1 cellular context compared by ENCODE assay signal in the genomic region with DNA sequence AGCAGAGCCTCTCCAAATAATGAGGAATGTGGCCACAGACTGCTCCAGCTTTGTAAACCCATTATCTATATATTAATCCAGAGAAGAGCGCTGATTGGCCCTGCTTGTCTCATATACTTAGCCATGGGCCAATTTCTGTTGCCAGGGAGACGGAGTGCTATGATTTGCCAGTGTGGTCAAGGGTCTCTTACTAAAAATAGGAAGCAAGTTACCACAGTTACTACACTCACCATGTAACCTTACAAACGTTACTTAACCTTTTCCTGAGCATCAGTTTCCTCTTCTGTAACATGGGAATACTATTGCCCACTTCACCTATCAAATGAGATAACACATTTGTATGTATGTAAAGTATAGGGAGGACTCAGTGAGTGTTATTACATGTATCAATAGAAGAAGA.
TF ChIP-seq lines count a peak whose summit lies in the region.

No MANE protein-coding gene starts in this region.

TF ChIP-seq in WTC11, 78 proteins besides CTCF, POLR2A, EP300 and RAD21 (continued from another document):
- TF ChIP-seq, protein P1, sequence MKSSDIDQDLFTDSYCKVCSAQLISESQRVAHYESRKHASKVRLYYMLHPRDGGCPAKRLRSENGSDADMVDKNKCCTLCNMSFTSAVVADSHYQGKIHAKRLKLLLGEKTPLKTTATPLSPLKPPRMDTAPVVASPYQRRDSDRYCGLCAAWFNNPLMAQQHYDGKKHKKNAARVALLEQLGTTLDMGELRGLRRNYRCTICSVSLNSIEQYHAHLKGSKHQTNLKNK (CRISPR knock-in tag; IDR thresholded peaks at IDR 0.05): no peak
- TF ChIP-seq MYBL2 (CRISPR knock-in tag; IDR thresholded peaks at IDR 0.05): no peak
- TF ChIP-seq, protein P2, sequence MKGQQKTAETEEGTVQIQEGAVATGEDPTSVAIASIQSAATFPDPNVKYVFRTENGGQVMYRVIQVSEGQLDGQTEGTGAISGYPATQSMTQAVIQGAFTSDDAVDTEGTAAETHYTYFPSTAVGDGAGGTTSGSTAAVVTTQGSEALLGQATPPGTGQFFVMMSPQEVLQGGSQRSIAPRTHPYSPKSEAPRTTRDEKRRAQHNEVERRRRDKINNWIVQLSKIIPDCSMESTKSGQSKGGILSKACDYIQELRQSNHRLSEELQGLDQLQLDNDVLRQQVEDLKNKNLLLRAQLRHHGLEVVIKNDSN (CRISPR knock-in tag; IDR thresholded peaks at IDR 0.05): no peak
- TF ChIP-seq, protein P3, sequence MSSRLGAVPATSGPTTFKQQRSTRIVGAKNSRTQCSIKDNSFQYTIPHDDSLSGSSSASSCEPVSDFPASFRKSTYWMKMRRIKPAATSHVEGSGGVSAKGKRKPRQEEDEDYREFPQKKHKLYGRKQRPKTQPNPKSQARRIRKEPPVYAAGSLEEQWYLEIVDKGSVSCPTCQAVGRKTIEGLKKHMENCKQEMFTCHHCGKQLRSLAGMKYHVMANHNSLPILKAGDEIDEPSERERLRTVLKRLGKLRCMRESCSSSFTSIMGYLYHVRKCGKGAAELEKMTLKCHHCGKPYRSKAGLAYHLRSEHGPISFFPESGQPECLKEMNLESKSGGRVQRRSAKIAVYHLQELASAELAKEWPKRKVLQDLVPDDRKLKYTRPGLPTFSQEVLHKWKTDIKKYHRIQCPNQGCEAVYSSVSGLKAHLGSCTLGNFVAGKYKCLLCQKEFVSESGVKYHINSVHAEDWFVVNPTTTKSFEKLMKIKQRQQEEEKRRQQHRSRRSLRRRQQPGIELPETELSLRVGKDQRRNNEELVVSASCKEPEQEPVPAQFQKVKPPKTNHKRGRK (CRISPR knock-in tag; IDR thresholded peaks at IDR 0.05; ENCODE audit: borderline replicate concordance): no peak
